ENCODE assay signal across 24 cellular contexts in the genomic region with DNA sequence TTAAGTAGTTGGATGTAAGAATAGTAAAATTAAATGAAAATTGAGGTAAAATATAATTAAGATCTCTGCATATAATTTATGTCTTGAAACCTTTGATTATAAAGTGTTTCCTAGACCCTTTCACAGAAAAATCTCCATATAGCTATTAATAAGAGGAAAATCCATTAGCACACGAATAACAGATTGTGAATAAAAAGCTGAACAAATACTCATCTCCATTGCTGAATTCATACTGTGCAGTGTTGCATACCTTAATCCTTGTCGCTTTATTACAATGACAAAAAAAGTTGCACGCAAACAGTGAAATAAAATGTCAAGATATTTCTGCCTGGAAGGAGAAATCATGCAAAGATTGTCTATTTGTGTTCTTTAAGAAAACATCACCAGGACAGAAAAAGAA.
"Had no signal": no experiment of that assay in that cellular context is flagged by ENCODE, and none has a peak within 500 bp of the region (broad histone marks: within the 10 kb centered on the region; RNA-seq: fewer than 3 reads in every experiment).

No MANE protein-coding gene starts in this region.

- H3K36me3 ChIP-seq: stomach, suprapubic skin, thoracic aorta, thyroid gland, tibial artery, tibial nerve, transverse colon, upper lobe of left lung, upper lobe of right lung, uterus, vagina had no signal

- H3K27me3 ChIP-seq: stomach, suprapubic skin, testis, thyroid gland, tibial artery, tibial nerve, transverse colon, upper lobe of left lung, upper lobe of right lung, uterus, vagina had no signal

- H3K4me3 ChIP-seq: stomach, suprapubic skin, testis, thoracic aorta, thyroid gland, tibial artery, tibial nerve, transverse colon, upper lobe of left lung, upper lobe of right lung, uterus, vagina had no signal

- H3K9me3 ChIP-seq: stomach, suprapubic skin, testis, thoracic aorta, thyroid gland, tibial artery, tibial nerve, transverse colon, upper lobe of left lung, upper lobe of right lung, uterus, vagina had no signal

- H3K4me1 ChIP-seq: stomach, suprapubic skin, testis, thyroid gland, tibial artery, tibial nerve, transverse colon, upper lobe of left lung, upper lobe of right lung, uterus, vagina had no signal

- H3K27ac ChIP-seq: stomach, suprapubic skin, testis, thoracic aorta, thyroid gland, tibial artery, tibial nerve, transverse colon, upper lobe of left lung, upper lobe of right lung, uterus, vagina had no signal

- DNase-seq: stimulated activated CD4-positive, alpha-beta T cell treated with anti-CD3 and anti-CD28 coated beads, Interleukin-2, amount 100 ng/mL, for 48 hours; stimulated activated CD4-positive, alpha-beta T cell treated with anti-CD3 and anti-CD28 coated beads, Interleukin-4, amount 100 ng/mL, for 1 hour; stimulated activated CD4-positive, alpha-beta T cell treated with anti-CD3 and anti-CD28 coated beads, Interleukin-4, amount 100 ng/mL, for 24 hours; stimulated activated CD4-positive, alpha-beta T cell treated with anti-CD3 and anti-CD28 coated beads, Interleukin-4, amount 100 ng/mL, for 4 hours; stimulated activated CD8-positive, alpha-beta memory T cell treated with anti-CD3 and anti-CD28 coated beads, Interleukin-4, amount 100 ng/mL, for 48 hours; stimulated activated naive B cell treated with anti-CD40 and anti-IgM and Interleukin-4, amounts not matched to agents 10 μg/mL and 1 μg/mL and 100 μg/mL, for 72 hours; stimulated activated naive CD4-positive, alpha-beta T cell; stimulated activated naive CD4-positive, alpha-beta T cell treated with Interleukin-2 at 50 U/mL for 16 hours; stimulated activated naive CD8-positive, alpha-beta T cell treated with anti-CD3 and anti-CD28 coated beads, Interleukin-15, amount 100 ng/mL, for 72 hours; stimulated activated naive CD8-positive, alpha-beta T cell treated with anti-CD3 and anti-CD28 coated beads, Interleukin-15, Interleukin-2, amounts not matched to agents 100 U/mL and 50 U/mL, for 24 hours; stomach; substantia nigra; testis; thyroid gland; tibial artery; transverse colon; trophoblast cell; upper lobe of left lung; upper lobe of right lung; uterus had no signal
